In the genomic region with DNA sequence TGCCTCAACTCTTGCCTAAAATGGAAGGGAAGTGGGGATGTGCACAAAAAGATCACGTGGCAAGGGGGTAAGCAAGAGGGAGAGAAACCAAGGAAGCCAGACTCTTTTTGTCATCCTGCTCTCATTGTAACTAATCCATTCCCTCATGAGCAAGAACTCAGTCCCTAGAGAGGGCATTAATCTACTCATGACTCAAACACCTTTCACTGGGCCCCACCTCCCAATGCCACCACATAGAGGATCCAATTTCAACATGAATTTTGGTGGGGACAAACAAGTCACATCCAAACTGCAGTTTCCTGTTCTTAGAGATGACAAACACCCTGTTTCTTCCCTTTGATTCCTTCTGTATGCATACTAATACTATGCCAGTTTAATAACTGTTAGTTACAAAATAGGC, we compare ENCODE assay signal across 32 cellular contexts. TPM values are rescaled to one million over a fixed set of nuclear protein-coding genes. Genes with fewer than 3 reads are reported as not detected.
"Had no signal": no experiment of that assay in that cellular context is flagged by ENCODE, and none has a peak within 500 bp of the region (broad histone marks: within the 10 kb centered on the region; RNA-seq: fewer than 3 reads in every experiment).

No MANE protein-coding gene starts in this region.

- H3K27me3 ChIP-seq: ascending aorta, colonic mucosa had no signal

- H3K9me3 ChIP-seq: colonic mucosa had no signal

- H3K4me3 ChIP-seq: ascending aorta, cardiac muscle cell, colonic mucosa had no signal

- H3K36me3 ChIP-seq: ascending aorta, cardiac muscle cell, colonic mucosa had no signal

- DNase-seq: activated CD4-positive, alpha-beta memory T cell treated with anti-CD3 and anti-CD28 coated beads, Interleukin-2, amount 10 ng/mL, durations not matched to agents 7 days and 5 days; activated CD4-positive, alpha-beta T cell treated with anti-CD3 and anti-CD28 coated beads for 1 hour; activated CD4-positive, alpha-beta T cell treated with anti-CD3 and anti-CD28 coated beads for 36 hours; activated CD4-positive, alpha-beta T cell treated with anti-CD3 and anti-CD28 coated beads for 48 hours; activated CD4-positive, alpha-beta T cell treated with anti-CD3 and anti-CD28 coated beads, Interleukin-2, amount 10 ng/mL, durations not matched to agents 7 days and 5 days; activated CD4-positive, alpha-beta T cell treated with anti-CD3 and anti-CD28 coated beads, Interleukin-2, amount 50 U/mL, for 48 hours; activated CD4-positive, CD25-positive, alpha-beta regulatory T cell; activated CD8-positive, alpha-beta memory T cell treated with anti-CD3 and anti-CD28 coated beads for 24 hours; activated CD8-positive, alpha-beta memory T cell treated with anti-CD3 and anti-CD28 coated beads, Interleukin-2, amount 10 ng/mL, durations not matched to agents 7 days and 5 days; activated CD8-positive, alpha-beta memory T cell treated with anti-CD3 and anti-CD28 coated beads, Interleukin-2, amount 50 U/mL, for 48 hours; activated CD8-positive, alpha-beta T cell treated with anti-CD3 and anti-CD28 coated beads, Interleukin-2, amount 10 ng/mL, durations not matched to agents 7 days and 5 days; activated effector memory CD4-positive, alpha-beta T cell treated with Interleukin-2 at 50 U/mL for 16 hours; activated gamma-delta T cell; activated naive CD4-positive, alpha-beta T cell treated with anti-CD3 and anti-CD28 coated beads, Interleukin-2, amount 10 ng/mL, durations not matched to agents 7 days and 5 days; activated naive CD4-positive, alpha-beta T cell treated with Interleukin-2 at 50 U/mL for 16 hours; activated naive CD8-positive, alpha-beta T cell treated with anti-CD3 and anti-CD28 coated beads, Interleukin-2, amount 10 ng/mL, durations not matched to agents 7 days and 5 days; activated naive CD8-positive, alpha-beta T cell treated with anti-CD3 and anti-CD28 coated beads, Interleukin-2, amount 50 U/mL, for 24 hours; activated T-cell treated with anti-CD3 and anti-CD28 coated beads, Interleukin-2, amount 50 U/mL, for 24 hours; activated T-cell treated with anti-CD3 and anti-CD28 coated beads, Interleukin-2, amount 50 U/mL, for 48 hours; amygdala; anterior cingulate cortex; caudate nucleus; cerebellar nuclear complex; colonic mucosa; T-helper 2 cell; T-helper 9 cell had no signal

- ATAC-seq: activated CD4-positive, alpha-beta T cell treated with anti-CD3 and anti-CD28 coated beads for 36 hours; activated CD4-positive, CD25-positive, alpha-beta regulatory T cell treated with anti-CD3 and anti-CD28 coated beads, Interleukin-2, amount 50 U/mL, for 24 hours; activated CD8-positive, alpha-beta memory T cell treated with anti-CD3 and anti-CD28 coated beads, Interleukin-2, amount 10 ng/mL, durations not matched to agents 7 days and 5 days; activated CD8-positive, alpha-beta T cell treated with anti-CD3 and anti-CD28 coated beads, Interleukin-2, amount 10 ng/mL, durations not matched to agents 7 days and 5 days; activated naive CD8-positive, alpha-beta T cell treated with anti-CD3 and anti-CD28 coated beads, Interleukin-2, amount 50 U/mL, for 24 hours; WTC11 had no signal

- H3K4me1 ChIP-seq: ascending aorta, colonic mucosa had no signal

- H3K27ac ChIP-seq: ascending aorta, cardiac muscle cell, colonic mucosa, VCaP had no signal

RNA-seq across cellular contexts. Expression of gene CHST8, which starts 11.2 kb away (rescaled TPM):
- total RNA-seq: activated CD4-positive, alpha-beta memory T cell treated with anti-CD3 and anti-CD28 coated beads, Interleukin-2, amount 10 ng/mL, durations not matched to agents 7 days and 5 days; activated CD4-positive, alpha-beta T cell treated with anti-CD3 and anti-CD28 coated beads for 36 hours; activated CD4-positive, alpha-beta T cell treated with anti-CD3 and anti-CD28 coated beads, Interleukin-2, amount 10 ng/mL, durations not matched to agents 7 days and 5 days; activated CD8-positive, alpha-beta memory T cell treated with anti-CD3 and anti-CD28 coated beads, Interleukin-2, amount 10 ng/mL, durations not matched to agents 7 days and 5 days; activated CD8-positive, alpha-beta T cell treated with anti-CD3 and anti-CD28 coated beads, Interleukin-2, amount 10 ng/mL, durations not matched to agents 7 days and 5 days; activated naive CD8-positive, alpha-beta T cell treated with anti-CD3 and anti-CD28 coated beads, Interleukin-2, amount 10 ng/mL, durations not matched to agents 7 days and 5 days; activated T-helper 2 cell treated with anti-CD3 and anti-CD28 coated beads, Interferon-gamma antibody, Interleukin-2, Interleukin-4, amounts not matched to agents 10 μg/mL and 5 μg/mL and 100 μg/mL, durations not matched to agents 14 hours and 24 hours and 36 hours; ascending aorta; colonic mucosa had no signal
